Comparison of ENCODE assay signal across 11 cellular contexts in the genomic region with DNA sequence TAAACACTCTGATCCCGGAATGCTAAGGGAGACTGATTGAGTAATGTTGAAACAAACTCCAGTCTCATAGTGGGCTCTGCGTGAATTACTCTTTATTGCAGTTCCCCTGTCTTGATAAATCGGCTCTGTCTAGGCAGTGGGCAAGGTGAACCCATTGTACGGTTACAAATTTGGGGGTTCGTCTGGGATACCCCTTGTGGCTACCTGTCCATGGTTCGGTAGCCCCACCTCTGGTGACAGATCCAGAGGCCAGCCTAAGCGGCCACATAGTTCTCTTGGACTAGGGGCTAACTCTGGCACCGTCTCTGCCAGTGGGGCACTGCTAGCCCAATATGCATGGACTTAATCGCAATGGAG. TPM values are rescaled to one million over a fixed set of nuclear protein-coding genes. Genes with fewer than 3 reads are reported as not detected.
A peak's percentile ranks its signal among the peaks of the same experiment; 100 is the strongest.
DNase-seq lines count a peak whose midpoint lies in the region; ATAC-seq, FAIRE-seq and TF ChIP-seq lines count a peak whose summit lies in the region.
"Had no signal": no experiment of that assay in that cellular context is flagged by ENCODE, and none has a peak within 500 bp of the region (broad histone marks: within the 10 kb centered on the region; RNA-seq: fewer than 3 reads in every experiment).

No MANE protein-coding gene starts in this region.

- H3K36me3 Mint-ChIP-seq in glutamatergic neuron (ENCODE audit: unreplicated experiment) = no peaks in the 10 kb centered on the region

- POLR2A ChIA-PET in SK-N-SH (lab: Yijun Ruan, JAX) = interaction anchor here (1.4 kb wide), 1 partner anchor 56 kb away, joined by 4 read pairs; a partner anchor contains a TSS

- H3K4me1 ChIP-seq in SK-N-SH (ENCODE audit: control insufficient read depth in 1 of 2, insufficient read depth in 2 of 2, low read depth in 1 of 2, low read length in 1 of 2) (peaks cover 25 to 27% of the 10 kb centered on the region in 2 experiments; a peak in 3 of 4 replicates), spleen (peaks cover 30 to 71% (median 45%) of the 10 kb centered on the region in 6 donors), tibial artery (peaks cover 0 to 39% (median 29%) of the 10 kb centered on the region in 4 donors)

- H3K4me3 Mint-ChIP-seq in glutamatergic neuron (ENCODE audit: unreplicated experiment) = peak overlapping the region; percentile 91

- H3F3A ChIP-seq in SK-N-SH (replicated peaks; ENCODE audit: insufficient read depth) = peaks cover 4% of the 10 kb centered on the region

- CTCF ChIA-PET in SK-N-SH (lab: Yijun Ruan, JAX) = interaction anchor here (1.1 to 1.6 kb wide), 3 partner anchors 18 to 92 kb away, joined by 3 to 6 read pairs (median 4); no protein-coding TSS in a partner anchor

- H3K27me3 Mint-ChIP-seq in glutamatergic neuron (ENCODE audit: unreplicated experiment) = peaks cover 9% of the 10 kb centered on the region

- H3K36me3 ChIP-seq in SK-N-SH (replicated peaks in 1 of 2; ENCODE audit: control insufficient read depth in 1 of 2, insufficient read depth in 2 of 2, low read length in 1 of 2) = no peaks in the 10 kb centered on the region
- no peaks in the 10 kb centered on the region for H3K36me3 ChIP-seq in spleen
- H3K36me3 ChIP-seq in tibial artery = no peaks in the 10 kb centered on the region

- peaks cover 31% of the 10 kb centered on the region for H4K20me1 ChIP-seq in SK-N-SH (ENCODE audit: insufficient read depth)

- peak overlapping the region; percentile 92 for H3K27ac Mint-ChIP-seq in glutamatergic neuron (ENCODE audit: unreplicated experiment)

- H3K27ac ChIP-seq in SK-N-SH (ENCODE audit: low read depth in 2 of 2, low read length in 1 of 2) (no peak overlapping the region; a peak in 1 of 4 replicates), spleen (peak overlapping the region in 4 of 8 donors; percentile 92 to 99 (median 96)), tibial artery (peak overlapping the region in 1 of 2 donors; percentile 92)

- H3K9ac ChIP-seq in SK-N-SH = no peak overlapping the region

- intact Hi-C loops in spleen (cut with DNase I; ENCODE audit: low total_unique reads) = loop anchor here (5.0 kb wide), 1 partner anchor 58 kb away; a partner anchor contains a TSS
- intact Hi-C loops in tibial artery (cut with DNase I; ENCODE audit: low total_unique reads) = loop anchor here (1.0 to 10.0 kb wide), 3 partner anchors 7 to 315 kb away; a partner anchor contains a TSS

- no peak for TF ChIP-seq POLR2A in spleen (IDR thresholded peaks at IDR 0.05)

- H2AFZ ChIP-seq in SK-N-SH (ENCODE audit: low read depth) = peak overlapping the region; percentile 80

- H3K27me3 ChIP-seq in SK-N-SH (ENCODE audit: insufficient read depth) = no peaks in the 10 kb centered on the region
- no peaks in the 10 kb centered on the region for H3K27me3 ChIP-seq in spleen (replicated peaks in 1 of 7)
- no peaks in the 10 kb centered on the region for H3K27me3 ChIP-seq in tibial artery

- H3K4me3 ChIP-seq in SK-N-SH (ENCODE audit: low read depth in 2 of 2, low read length in 1 of 2) = peak overlapping the region; percentile 74 to 86
- peak overlapping the region; percentile 85 for H3K4me3 ChIP-seq in WI38 (ENCODE audit: low read depth, low read length)
- H3K4me3 ChIP-seq in spleen = peak overlapping the region in 5 of 8 donors; percentile 76 to 100 (median 95)
- peak overlapping the region in 1 of 2 donors; percentile 86 for H3K4me3 ChIP-seq in tibial artery

- DNase-seq in SK-N-SH = no peak
- DNase-seq in glutamatergic neuron = no peak
- DNase-seq in spleen = no peak
- DNase-seq in tibial artery = no peak
- no peak for DNase-seq in NCI-H187 treated with DMSO at 0.1 percent for 48 hours (lab: John Stamatoyannopoulos, UW)
- DNase-seq in D721Med (ENCODE audit: insufficient read length, low spot score) = no peak
- DNase-seq: NCI-H446 treated with DMSO at 0.1 percent for 48 hours had no signal

- peak overlapping the region; percentile 86 for H3K4me2 ChIP-seq in SK-N-SH

- no peak for FAIRE-seq in D721Med (lab: Jason Lieb, UNC)
- FAIRE-seq: A204.1, H54 had no signal

- no peak for ATAC-seq in SK-N-SH treated with all-trans-retinoic acid at 6 μM for 48 hours

- no peaks in the 10 kb centered on the region for H3K9me2 ChIP-seq in SK-N-SH

- H3K4me1 Mint-ChIP-seq in glutamatergic neuron (ENCODE audit: low read depth, unreplicated experiment) = peaks cover 21% of the 10 kb centered on the region

- H3K79me2 ChIP-seq in SK-N-SH (ENCODE audit: insufficient read depth) = peaks cover 55% of the 10 kb centered on the region

- no peak for TF ChIP-seq EP300 in SK-N-SH (IDR thresholded peaks at IDR 0.05; ENCODE audit: borderline replicate concordance in 1 of 2, low read depth in 1 of 2, low read length in 1 of 2)

- no peak for TF ChIP-seq RAD21 in SK-N-SH (IDR thresholded peaks at IDR 0.05; ENCODE audit: low read length)

- TF ChIP-seq CTCF in SK-N-SH (IDR thresholded peaks at IDR 0.05) (no peak), WI38 (IDR thresholded peaks at IDR 0.05; ENCODE audit: low read depth, low read length) (no peak), glutamatergic neuron (IDR thresholded peaks at IDR 0.05; ENCODE audit: partially characterized antibody, unreplicated experiment) (no peak), spleen (IDR thresholded peaks at IDR 0.05 in 8 of 11, conservative IDR thresholded peaks at IDR 0.05 in 3 of 11) (no peak), tibial artery (IDR thresholded peaks at IDR 0.05) (no peak), D721Med (IDR thresholded peaks at IDR 0.05; ENCODE audit: insufficient read depth, missing control alignments) (no peak)

- WGBS in SK-N-SH (ENCODE audit: low lambda C conversion rate) = 97% methylated on average over 8 of the region's 9 CpGs
- WGBS in spleen, 5 donors = 87 to 96% (median 93%) methylated on average over 9 of the region's 9 CpGs

- H3K9me3 ChIP-seq in SK-N-SH = no peaks in the 10 kb centered on the region
- H3K9me3 ChIP-seq in spleen = no peaks in the 10 kb centered on the region
- H3K9me3 ChIP-seq in tibial artery = no peaks in the 10 kb centered on the region

- peaks cover 6% of the 10 kb centered on the region for H3K9me3 Mint-ChIP-seq in glutamatergic neuron (ENCODE audit: unreplicated experiment)

TF ChIP-seq in SK-N-SH, 30 proteins besides CTCF, POLR2A, EP300 and RAD21 (continues in another document):
- TF ChIP-seq CHD2 (IDR thresholded peaks at IDR 0.05; ENCODE audit: low read length, partially characterized antibody) (no peak), NFIC (IDR thresholded peaks at IDR 0.05; ENCODE audit: borderline replicate concordance) (no peak), RCOR1 (IDR thresholded peaks at IDR 0.05; ENCODE audit: low read length) (no peak), SMC3 (IDR thresholded peaks at IDR 0.05; ENCODE audit: low read depth, low read length) (no peak)
- TF ChIP-seq, protein P1, sequence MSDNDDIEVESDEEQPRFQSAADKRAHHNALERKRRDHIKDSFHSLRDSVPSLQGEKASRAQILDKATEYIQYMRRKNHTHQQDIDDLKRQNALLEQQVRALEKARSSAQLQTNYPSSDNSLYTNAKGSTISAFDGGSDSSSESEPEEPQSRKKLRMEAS (IDR thresholded peaks at IDR 0.05; ENCODE audit: low read depth) = no peak
- TF ChIP-seq, protein P2, sequence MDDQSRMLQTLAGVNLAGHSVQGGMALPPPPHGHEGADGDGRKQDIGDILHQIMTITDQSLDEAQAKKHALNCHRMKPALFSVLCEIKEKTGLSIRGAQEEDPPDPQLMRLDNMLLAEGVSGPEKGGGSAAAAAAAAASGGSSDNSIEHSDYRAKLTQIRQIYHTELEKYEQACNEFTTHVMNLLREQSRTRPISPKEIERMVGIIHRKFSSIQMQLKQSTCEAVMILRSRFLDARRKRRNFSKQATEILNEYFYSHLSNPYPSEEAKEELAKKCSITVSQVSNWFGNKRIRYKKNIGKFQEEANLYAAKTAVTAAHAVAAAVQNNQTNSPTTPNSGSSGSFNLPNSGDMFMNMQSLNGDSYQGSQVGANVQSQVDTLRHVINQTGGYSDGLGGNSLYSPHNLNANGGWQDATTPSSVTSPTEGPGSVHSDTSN (IDR thresholded peaks at IDR 0.05) = no peak

TF ChIP-seq in SK-N-SH treated with all-trans-retinoic acid at 6 μM for 48 hours, 23 proteins besides CTCF, POLR2A, EP300 and RAD21 (continues in another document):
- TF ChIP-seq TCF4 (CRISPR knock-in tag; IDR thresholded peaks at IDR 0.05; ENCODE audit: borderline replicate concordance) (no peak), PPARA (CRISPR knock-in tag; IDR thresholded peaks at IDR 0.05; ENCODE audit: borderline replicate concordance) (no peak), OSR1 (CRISPR knock-in tag; IDR thresholded peaks at IDR 0.05) (no peak)
- TF ChIP-seq, protein P3, sequence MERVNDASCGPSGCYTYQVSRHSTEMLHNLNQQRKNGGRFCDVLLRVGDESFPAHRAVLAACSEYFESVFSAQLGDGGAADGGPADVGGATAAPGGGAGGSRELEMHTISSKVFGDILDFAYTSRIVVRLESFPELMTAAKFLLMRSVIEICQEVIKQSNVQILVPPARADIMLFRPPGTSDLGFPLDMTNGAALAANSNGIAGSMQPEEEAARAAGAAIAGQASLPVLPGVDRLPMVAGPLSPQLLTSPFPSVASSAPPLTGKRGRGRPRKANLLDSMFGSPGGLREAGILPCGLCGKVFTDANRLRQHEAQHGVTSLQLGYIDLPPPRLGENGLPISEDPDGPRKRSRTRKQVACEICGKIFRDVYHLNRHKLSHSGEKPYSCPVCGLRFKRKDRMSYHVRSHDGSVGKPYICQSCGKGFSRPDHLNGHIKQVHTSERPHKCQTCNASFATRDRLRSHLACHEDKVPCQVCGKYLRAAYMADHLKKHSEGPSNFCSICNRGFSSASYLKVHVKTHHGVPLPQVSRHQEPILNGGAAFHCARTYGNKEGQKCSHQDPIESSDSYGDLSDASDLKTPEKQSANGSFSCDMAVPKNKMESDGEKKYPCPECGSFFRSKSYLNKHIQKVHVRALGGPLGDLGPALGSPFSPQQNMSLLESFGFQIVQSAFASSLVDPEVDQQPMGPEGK (CRISPR knock-in tag; IDR thresholded peaks at IDR 0.05; ENCODE audit: borderline replicate concordance) = no peak

RNA-seq across cellular contexts. Expression of a gene that starts 1.1 kb away (rescaled TPM):
- polyA plus RNA-seq in SK-N-SH (2012; rRNA removed) = 36.1 and 45.8 TPM in 2 replicates
- polyA plus RNA-seq in SK-N-SH (2012; cell fraction: cytosol; rRNA removed) = 51.1 and 53.2 TPM in 2 replicates
- polyA plus RNA-seq in SK-N-SH (2012; cell fraction: nucleus; rRNA removed) = 32.7 and 48.4 TPM in 2 replicates
- total RNA-seq in glutamatergic neuron (ENCODE audit: unreplicated experiment) = 100 TPM
- 100 to 1,000 TPM in 5 of 7 donors, 10 to 100 TPM in 2; 89.8 to 174 (median 123) TPM for total RNA-seq in spleen
- 10 to 100 TPM; 45.1 to 73.0 (median 52.2) TPM for polyA plus RNA-seq in spleen

RNA-seq across cellular contexts. Expression of a gene that starts 56.1 kb away (rescaled TPM):
- 40.9 and 47.9 TPM in 2 replicates for polyA plus RNA-seq in SK-N-SH (2012; rRNA removed)
- polyA plus RNA-seq in SK-N-SH (2012; cell fraction: cytosol; rRNA removed) = 25.6 and 37.1 TPM in 2 replicates
- polyA plus RNA-seq in SK-N-SH (2012; cell fraction: nucleus; rRNA removed) = 20.5 and 32.1 TPM in 2 replicates
- total RNA-seq in glutamatergic neuron (ENCODE audit: unreplicated experiment) = 32.5 TPM
- total RNA-seq in spleen = 10 to 100 TPM; 61.1 to 83.3 (median 70.0) TPM
- polyA plus RNA-seq in spleen = 10 to 100 TPM in 1 of 3 donors, 1 to 10 TPM in 2; 7.5 to 17.3 (median 8.4) TPM

RNA-seq across cellular contexts. Expression of a gene that starts 56.3 kb away (rescaled TPM):
- polyA plus RNA-seq in SK-N-SH (2012; rRNA removed) (120 and 158 TPM in 2 replicates), spleen (10 to 100 TPM; 31.3 to 49.1 (median 39.5) TPM)
- polyA plus RNA-seq in SK-N-SH (2012; cell fraction: cytosol; rRNA removed) = 85.4 and 125 TPM in 2 replicates
- 188 and 242 TPM in 2 replicates for polyA plus RNA-seq in SK-N-SH (2012; cell fraction: nucleus; rRNA removed)
- total RNA-seq in glutamatergic neuron (ENCODE audit: unreplicated experiment) (68.1 TPM), spleen (100 to 1,000 TPM in 3 of 7 donors, 10 to 100 TPM in 4; 63.9 to 122 (median 76.7) TPM)
